In the genomic region with DNA sequence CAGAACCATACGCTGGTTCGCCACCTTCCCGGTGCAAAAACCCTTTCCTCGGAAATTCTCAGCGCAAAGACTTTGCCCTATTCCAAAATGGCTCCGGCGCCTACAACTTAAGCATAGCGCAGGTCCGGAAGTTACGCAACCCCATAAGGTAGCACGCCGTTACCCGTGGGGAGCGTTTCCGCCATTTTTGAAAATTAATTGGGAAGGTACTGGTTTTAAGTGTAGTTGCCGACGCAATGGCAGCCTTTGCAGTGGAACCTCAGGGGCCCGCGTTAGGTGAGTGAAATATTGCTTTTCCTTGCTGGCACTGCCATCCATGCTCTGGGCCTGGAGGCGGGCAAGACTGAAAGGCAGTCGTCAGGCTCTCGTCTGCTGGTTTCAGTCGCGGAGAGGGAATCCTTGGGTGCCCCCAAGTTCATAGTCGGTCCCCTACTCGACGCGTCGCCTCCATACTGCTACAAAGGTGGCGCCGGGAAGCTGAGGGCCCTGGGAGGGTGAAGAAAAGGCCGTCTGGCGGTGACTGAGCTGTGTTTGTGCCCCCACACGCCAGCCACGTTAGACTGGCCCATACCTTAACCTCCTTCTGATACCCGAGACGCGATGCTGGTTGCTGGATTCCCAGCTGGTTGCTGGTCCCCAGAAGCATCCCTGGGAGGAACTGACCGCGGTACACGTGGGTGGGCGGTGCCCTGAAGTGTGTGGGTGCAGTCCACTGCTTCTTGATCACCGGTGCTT, we compare ENCODE assay signal across 8 cellular contexts. TPM values are rescaled to one million over a fixed set of nuclear protein-coding genes. Genes with fewer than 3 reads are reported as not detected.
A peak's percentile ranks its signal among the peaks of the same experiment; 100 is the strongest.
DNase-seq lines count a peak whose midpoint lies in the region; FAIRE-seq and TF ChIP-seq lines count a peak whose summit lies in the region.

A gene with protein sequence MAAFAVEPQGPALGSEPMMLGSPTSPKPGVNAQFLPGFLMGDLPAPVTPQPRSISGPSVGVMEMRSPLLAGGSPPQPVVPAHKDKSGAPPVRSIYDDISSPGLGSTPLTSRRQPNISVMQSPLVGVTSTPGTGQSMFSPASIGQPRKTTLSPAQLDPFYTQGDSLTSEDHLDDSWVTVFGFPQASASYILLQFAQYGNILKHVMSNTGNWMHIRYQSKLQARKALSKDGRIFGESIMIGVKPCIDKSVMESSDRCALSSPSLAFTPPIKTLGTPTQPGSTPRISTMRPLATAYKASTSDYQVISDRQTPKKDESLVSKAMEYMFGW (plus strand): TSS at position 222 of the 735 bp plus-strand sequence. CDS start 15 bp downstream, at position 237.

- no peak within 1 kb of the TSS for H2BK12ac ChIP-seq in neuronal stem cell (ENCODE audit: low read length)

- peak within 1 kb of the TSS; percentile 81 to 96 for H3K4me3 ChIP-seq in neuronal stem cell (ENCODE audit: low read length in 2 of 2)

- FAIRE-seq in frontal cortex (lab: Jason Lieb, UNC), result no peak

- H3K4me2 ChIP-seq in neuronal stem cell (ENCODE audit: insufficient read depth, low read length, poor library complexity, severe bottlenecking), result peak within 1 kb of the TSS; percentile 65

- DNase-seq in GF-D8 (lab: John Stamatoyannopoulos, UW), result peak; percentile 79
- peak; percentile 77 for DNase-seq in HEK293T (ENCODE audit: extremely low spot score)
- peak; percentile 79 for DNase-seq in MV-4-11 (lab: John Stamatoyannopoulos, UW)
- DNase-seq in SK-MEL-5 (ENCODE audit: low read depth, low spot score), result peak; percentile 91
- peak; percentile 87 for DNase-seq in activated naive CD4-positive, alpha-beta T cell treated with Interleukin-2 at 50 U/mL for 16 hours
- DNase-seq in frontal cortex (ENCODE audit: low spot score in 2 of 2), result peak; percentile 47 to 61
- DNase-seq in neuronal stem cell (ENCODE audit: low spot score), result peak; percentile 90
- DNase-seq in substantia nigra (lab: John Stamatoyannopoulos, UW), result peak in 48 of 49 donors; percentile 37 to 91 (median 77)

- H3K14ac ChIP-seq in neuronal stem cell (ENCODE audit: low read length), result peak within 1 kb of the TSS; percentile 92

- H3K36me3 ChIP-seq in neuronal stem cell (replicated peaks in 1 of 2; ENCODE audit: control insufficient read depth in 2 of 2, insufficient read depth in 2 of 2, low read length in 2 of 2), result peaks cover 0 to 14% of the 10 kb centered on the region in 2 donors

- H3K27me3 ChIP-seq in neuronal stem cell (ENCODE audit: control insufficient read depth in 3 of 3, insufficient read depth in 3 of 3, low read depth in 1 of 3, low read length in 3 of 3), result no peaks in the 10 kb centered on the region

- no peaks in the 10 kb centered on the region for H3K9me3 ChIP-seq in neuronal stem cell (replicated peaks in 1 of 2; ENCODE audit: control insufficient read depth in 2 of 2, insufficient read depth in 1 of 2, low read depth in 1 of 2, low read length in 2 of 2)

- H3K4me1 ChIP-seq in neuronal stem cell (ENCODE audit: control insufficient read depth in 2 of 2, insufficient read depth in 1 of 2, low read depth in 1 of 2, low read length in 2 of 2), result peaks cover 3 to 5% of the 10 kb centered on the region in 2 donors

- no peak within 1 kb of the TSS for H4K91ac ChIP-seq in neuronal stem cell (ENCODE audit: low read depth, low read length, poor library complexity)

- H2BK5ac ChIP-seq in neuronal stem cell (ENCODE audit: low read length), result no peak within 1 kb of the TSS

- H3K4ac ChIP-seq in neuronal stem cell (ENCODE audit: low read length), result no peak within 1 kb of the TSS

- no peak within 1 kb of the TSS for H2BK15ac ChIP-seq in neuronal stem cell (ENCODE audit: low read length)

- peak within 1 kb of the TSS; percentile 13 for H3K18ac ChIP-seq in neuronal stem cell (ENCODE audit: low read length)

- peaks cover 9% of the 10 kb centered on the region for H3K79me1 ChIP-seq in neuronal stem cell (ENCODE audit: low read depth, low read length)

- peak within 1 kb of the TSS; percentile 91 for H2AFZ ChIP-seq in neuronal stem cell (ENCODE audit: low read length)

- in situ Hi-C loops in SK-MEL-5 (cut with HindIII; ENCODE audit: low pct_unique_long_range_greater_than_20kb, low sequenced_read_pairs), result no loop called here

- WGBS in neuronal stem cell (ENCODE audit: extremely low coverage in 2 of 2, insufficient read length in 2 of 2, insufficient replicate concordance in 1 of 2), 2 donors, result no CpG with 5 or more reads among the region's 43 CpGs

- H3K27ac ChIP-seq in neuronal stem cell (replicated peaks; ENCODE audit: low read length), result peak within 1 kb of the TSS; percentile 67
- peak within 1 kb of the TSS; percentile 72 for H3K27ac ChIP-seq in substantia nigra (ENCODE audit: low read depth, low read length, poor library complexity, severe bottlenecking)

- H4K8ac ChIP-seq in neuronal stem cell (ENCODE audit: low read depth, low read length), result no peak within 1 kb of the TSS

- H2AK5ac ChIP-seq in neuronal stem cell (ENCODE audit: low read depth, low read length), result no peak within 1 kb of the TSS

- H2BK120ac ChIP-seq in neuronal stem cell (ENCODE audit: low read depth, low read length), result no peak within 1 kb of the TSS

- CTCF ChIA-PET in HEK293T (lab: Yijun Ruan, JAX), result no interaction called here

- POLR2A ChIA-PET in HEK293T (lab: Yijun Ruan, JAX), result interaction anchor here (0.6 to 2.6 kb wide), 11 partner anchors 12 to 232 kb away, joined by 3 to 29 read pairs (median 4); partner anchors contain the start of gene DUSP19

- peak within 1 kb of the TSS; percentile 45 for H3K9ac ChIP-seq in neuronal stem cell (ENCODE audit: low read depth, low read length, poor library complexity)

- H3K23ac ChIP-seq in neuronal stem cell (ENCODE audit: low read depth, low read length, poor library complexity), result peak within 1 kb of the TSS; percentile 52

TF ChIP-seq in HEK293T, 16 proteins besides CTCF, POLR2A, EP300 and RAD21:
- TF ChIP-seq FOXM1 (IDR thresholded peaks at IDR 0.05; ENCODE audit: borderline replicate concordance) (peak; percentile 49; the same call in 1 of the 2 replicates), BHLHE40 (IDR thresholded peaks at IDR 0.05; ENCODE audit: borderline replicate concordance) (no peak), FOXA1 (IDR thresholded peaks at IDR 0.05) (no peak), NFRKB (IDR thresholded peaks at IDR 0.05) (peak; percentile 88), HDGF (IDR thresholded peaks at IDR 0.05; ENCODE audit: borderline replicate concordance) (no peak), L3MBTL2 (conservative IDR thresholded peaks at IDR 0.05) (peak; percentile 95), ELF4 (IDR thresholded peaks at IDR 0.05) (peak; percentile 70), ARNT (IDR thresholded peaks at IDR 0.05) (no peak)

RNA-seq across cellular contexts. Expression of the gene that starts here (rescaled TPM):
- total RNA-seq in SK-MEL-5 (2014; rRNA removed; shearing (Covaris generic)), result 23.8 and 31.8 TPM in 2 replicates
- 12.1 and 12.7 TPM in 2 replicates for polyA plus RNA-seq in SK-MEL-5 (2015; cell fraction: cytosol; rRNA removed)
- 11.8 and 15.4 TPM in 2 replicates for polyA plus RNA-seq in SK-MEL-5 (2015; cell fraction: nucleus; rRNA removed)
- 42.0 TPM for total RNA-seq in frontal cortex
- polyA plus RNA-seq in neuronal stem cell (2013, experiment 1 of 2), result 19.0 TPM
- polyA plus RNA-seq in neuronal stem cell (2013, experiment 2 of 2), result 18.7 TPM

Comparison
In these comparisons a context has a peak if more than half of its experiments do, and no peak if none do; other contexts are left out.
1. Peak in every context shown above with its lines: DNase-seq, H3K4me3 ChIP-seq and H3K27ac ChIP-seq.